23 cellular contexts compared by ENCODE assay signal in the genomic region with DNA sequence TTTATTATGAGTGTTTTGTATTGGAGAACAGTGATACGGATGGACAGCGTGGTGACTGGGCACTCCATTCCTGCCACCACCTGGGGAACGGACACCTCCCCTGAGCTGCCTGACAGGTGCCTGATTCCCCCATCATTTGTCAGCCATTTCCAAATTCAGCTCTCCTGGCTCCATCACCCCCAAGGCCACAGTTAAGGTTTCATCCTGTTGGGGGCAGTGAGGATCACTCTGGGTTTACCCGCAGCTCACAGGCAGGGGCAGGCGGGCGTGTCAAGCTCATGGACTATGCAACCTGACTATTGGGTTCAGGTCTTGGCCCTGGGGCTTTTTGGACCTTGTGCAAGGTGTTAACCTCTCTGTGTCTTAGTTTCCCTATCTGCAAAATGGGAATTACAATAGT.
A peak's percentile ranks its signal among the peaks of the same experiment; 100 is the strongest.
DNase-seq lines count a peak whose midpoint lies in the region; ATAC-seq and TF ChIP-seq lines count a peak whose summit lies in the region.
"Had no signal": no experiment of that assay in that cellular context is flagged by ENCODE, and none has a peak within 500 bp of the region (broad histone marks: within the 10 kb centered on the region; RNA-seq: fewer than 3 reads in every experiment).

No MANE protein-coding gene starts in this region.

- H3K36me3 ChIP-seq in OCI-LY1 (ENCODE audit: insufficient read depth, low read length) (peaks cover 4% of the 10 kb centered on the region; the same call in 1 of the 2 replicates), esophagus muscularis mucosa (no peaks in the 10 kb centered on the region)
- H3K36me3 ChIP-seq: cardiac muscle cell, pancreas, sigmoid colon, SJSA1 had no signal

- H3K4me1 ChIP-seq in H9 (ENCODE audit: insufficient read depth, low read length) (no peaks in the 10 kb centered on the region), OCI-LY1 (ENCODE audit: insufficient read depth, low read length, severe bottlenecking) (no peaks in the 10 kb centered on the region), foreskin keratinocyte (no peaks in the 10 kb centered on the region), esophagus muscularis mucosa (no peaks in the 10 kb centered on the region)
- H3K4me1 ChIP-seq: pancreas, sigmoid colon, SJSA1 had no signal

- intact Hi-C loops in esophagus muscularis mucosa (cut with DNase I), result no loop called here

- H3K9me3 ChIP-seq in H9 (ENCODE audit: control insufficient read depth, low read depth, low read length) (no peaks in the 10 kb centered on the region), OCI-LY1 (ENCODE audit: low read length) (no peaks in the 10 kb centered on the region), esophagus muscularis mucosa (no peaks in the 10 kb centered on the region)
- H3K9me3 ChIP-seq: pancreas, sigmoid colon, SJSA1 had no signal

- no peak overlapping the region for H2BK15ac ChIP-seq in H9 (ENCODE audit: low read depth, low read length)

- H3K36me3 Mint-ChIP-seq in H9 (ENCODE audit: insufficient read depth in 1 of 3, low read depth in 3 of 3), result no peaks in the 10 kb centered on the region
- H3K36me3 Mint-ChIP-seq: CD14-positive monocyte, natural killer cell had no signal

- TF ChIP-seq POLR2A in esophagus muscularis mucosa (IDR thresholded peaks at IDR 0.05; ENCODE audit: low read depth), result no peak

- TF ChIP-seq EP300 in esophagus muscularis mucosa (IDR thresholded peaks at IDR 0.05), result no peak

- H3K56ac ChIP-seq in H9 (ENCODE audit: insufficient read length, low read depth, low read length), result no peak overlapping the region

- H2BK5ac ChIP-seq in H9 (ENCODE audit: insufficient read length, low read length), result no peak overlapping the region

- no peak overlapping the region for H3T11ph ChIP-seq in H9 (ENCODE audit: low read length)

- H3K27ac ChIP-seq in H9 (ENCODE audit: insufficient read length, low read depth, low read length) (no peak overlapping the region), OCI-LY1 (ENCODE audit: low read depth, low read length, poor library complexity, severe bottlenecking) (no peak overlapping the region), foreskin keratinocyte (no peak overlapping the region), esophagus muscularis mucosa (replicated peaks in 1 of 4) (no peak overlapping the region)
- H3K27ac ChIP-seq: cardiac muscle cell, pancreas, PC-9, sigmoid colon, SJSA1 had no signal

- H4K20me1 ChIP-seq in H9 (ENCODE audit: control insufficient read depth, insufficient read depth, insufficient read length) (no peaks in the 10 kb centered on the region), OCI-LY1 (ENCODE audit: insufficient read depth, low read length) (no peaks in the 10 kb centered on the region)

- H3K9me3 Mint-ChIP-seq in H9, result no peaks in the 10 kb centered on the region
- H3K9me3 Mint-ChIP-seq: activated B cell treated with CpG ODN at 0.5 μM for 24 hours; activated CD4-positive, alpha-beta memory T cell treated with anti-CD3 and anti-CD28 coated beads, Interleukin-2, amount 10 ng/mL, durations not matched to agents 7 days and 5 days; activated naive CD4-positive, alpha-beta T cell treated with anti-CD3 and anti-CD28 coated beads for 36 hours; activated T-cell treated with anti-CD3 and anti-CD28 coated beads, Interleukin-2, amount 50 U/mL, for 24 hours; CD14-positive monocyte; natural killer cell had no signal

- no peak overlapping the region for H3K4ac ChIP-seq in H9 (ENCODE audit: low read depth, low read length)

- no peaks in the 10 kb centered on the region for H3K23me2 ChIP-seq in H9 (ENCODE audit: insufficient read length, low read depth, low read length, poor library complexity, severe bottlenecking)

- no peak overlapping the region for H3K9ac ChIP-seq in H9 (ENCODE audit: extremely low read depth, insufficient read length, low read length)
- H3K9ac ChIP-seq in OCI-LY1 (ENCODE audit: low read length), result no peak overlapping the region

- no peak overlapping the region for H3K23ac ChIP-seq in H9 (ENCODE audit: insufficient read length, low read depth, low read length)

- H3K4me3 Mint-ChIP-seq in H9, result no peak overlapping the region
- H3K4me3 Mint-ChIP-seq: activated B cell treated with CpG ODN at 0.5 μM for 24 hours; activated CD4-positive, alpha-beta memory T cell treated with anti-CD3 and anti-CD28 coated beads, Interleukin-2, amount 10 ng/mL, durations not matched to agents 7 days and 5 days; activated naive CD4-positive, alpha-beta T cell treated with anti-CD3 and anti-CD28 coated beads for 36 hours; activated T-cell treated with anti-CD3 and anti-CD28 coated beads, Interleukin-2, amount 50 U/mL, for 24 hours; CD14-positive monocyte; natural killer cell had no signal

- no peak overlapping the region for H3K18ac ChIP-seq in H9 (ENCODE audit: insufficient read length, low read depth, low read length)

- H2AFZ ChIP-seq in H9 (ENCODE audit: low read length) (no peak overlapping the region), OCI-LY1 (ENCODE audit: low read length) (no peak overlapping the region)
- H2AFZ ChIP-seq: PC-9 had no signal

- no peaks in the 10 kb centered on the region for H3F3A ChIP-seq in OCI-LY1 (ENCODE audit: insufficient read depth, low read length)

- H4K91ac ChIP-seq in H9 (ENCODE audit: insufficient read length, low read depth, low read length), result no peak overlapping the region

- no peak overlapping the region for H3K27ac Mint-ChIP-seq in H9
- H3K27ac Mint-ChIP-seq: activated B cell treated with CpG ODN at 0.5 μM for 24 hours; activated CD4-positive, alpha-beta memory T cell treated with anti-CD3 and anti-CD28 coated beads, Interleukin-2, amount 10 ng/mL, durations not matched to agents 7 days and 5 days; activated naive CD4-positive, alpha-beta T cell treated with anti-CD3 and anti-CD28 coated beads for 36 hours; activated T-cell treated with anti-CD3 and anti-CD28 coated beads, Interleukin-2, amount 50 U/mL, for 24 hours; CD14-positive monocyte; natural killer cell had no signal

- WGBS in H9 (ENCODE audit: extremely low coverage, insufficient read length, low lambda C conversion rate), result no CpG with 5 or more reads among the region's 6 CpGs
- WGBS in esophagus muscularis mucosa, result 88% methylated on average over 6 of the region's 6 CpGs

- no peak for ATAC-seq in foreskin keratinocyte
- ATAC-seq: natural killer cell, pancreas had no signal

- H4K5ac ChIP-seq in H9 (ENCODE audit: insufficient read length, low read depth, low read length), result no peak overlapping the region

- DNase-seq in 8988T (peak; percentile 31), H9 (peak; percentile 51), foreskin keratinocyte (no peak), NCI-H2081 (lab: John Stamatoyannopoulos, UW) (no peak), esophagus muscularis mucosa (ENCODE audit: extremely low spot score) (no peak), dedifferentiated amniotic fluid mesenchymal stem cell (ENCODE audit: extremely low spot score) (no peak), HuH-7.5 (ENCODE audit: low spot score) (no peak)
- DNase-seq: activated B cell treated with CpG ODN at 0.5 μM for 24 hours; activated CD4-positive, alpha-beta memory T cell treated with anti-CD3 and anti-CD28 coated beads, Interleukin-2, amount 10 ng/mL, durations not matched to agents 7 days and 5 days; activated naive CD4-positive, alpha-beta T cell treated with anti-CD3 and anti-CD28 coated beads for 36 hours; activated T-cell treated with anti-CD3 and anti-CD28 coated beads, Interleukin-2, amount 50 U/mL, for 24 hours; amygdala; foreskin melanocyte; natural killer cell; NCI-H1417 treated with DMSO at 0.1 percent for 48 hours; NCI-H526 treated with DMSO at 0.1 percent for 48 hours; pancreas; PC-9; sigmoid colon had no signal

- H3K14ac ChIP-seq in H9 (ENCODE audit: insufficient read depth, low read length), result no peak overlapping the region

- H3K79me2 ChIP-seq in H9 (ENCODE audit: insufficient read depth, low read length), result no peaks in the 10 kb centered on the region
- no peaks in the 10 kb centered on the region for H3K79me2 ChIP-seq in OCI-LY1 (ENCODE audit: insufficient read depth, low read length)

- H4K8ac ChIP-seq in H9 (replicated peaks; ENCODE audit: insufficient read length, low read depth, low read length), result no peak overlapping the region

- H3K27me3 Mint-ChIP-seq in H9 (ENCODE audit: low read depth), result no peaks in the 10 kb centered on the region; the same call in 1 of the 2 replicates
- H3K27me3 Mint-ChIP-seq: activated T-cell treated with anti-CD3 and anti-CD28 coated beads, Interleukin-2, amount 50 U/mL, for 24 hours had no signal

- H2BK12ac ChIP-seq in H9 (ENCODE audit: insufficient read length, low read depth, low read length), result no peak overlapping the region

- H3K4me3 ChIP-seq in OCI-LY1 (ENCODE audit: low read depth, low read length, poor library complexity, severe bottlenecking) (no peak overlapping the region), esophagus muscularis mucosa (no peak overlapping the region)
- H3K4me3 ChIP-seq: cardiac muscle cell, pancreas, PC-9, sigmoid colon, SJSA1 had no signal

- no peaks in the 10 kb centered on the region for H3K79me1 ChIP-seq in H9 (ENCODE audit: insufficient read depth, low read depth, low read length, poor library complexity, severe bottlenecking)

- H3K9me2 ChIP-seq in OCI-LY1 (ENCODE audit: low read depth, low read length), result no peaks in the 10 kb centered on the region

- H2AK5ac ChIP-seq in H9 (ENCODE audit: insufficient read length, low read length), result no peak overlapping the region

- H3K4me1 Mint-ChIP-seq in H9, result peaks cover 0 to 3% of the 10 kb centered on the region in 2 experiments; a peak in 2 of 4 replicates
- H3K4me1 Mint-ChIP-seq: activated B cell treated with CpG ODN at 0.5 μM for 24 hours, CD14-positive monocyte, natural killer cell had no signal

- no peak overlapping the region for H2BK20ac ChIP-seq in H9 (ENCODE audit: low read depth, low read length, poor library complexity, severe bottlenecking)

- no peaks in the 10 kb centered on the region for H3K27me3 ChIP-seq in H9 (ENCODE audit: insufficient read depth, low read length)
- H3K27me3 ChIP-seq in OCI-LY1 (ENCODE audit: insufficient read depth, low read length), result no peaks in the 10 kb centered on the region
- H3K27me3 ChIP-seq in foreskin keratinocyte, result peaks cover 27% of the 10 kb centered on the region
- H3K27me3 ChIP-seq in esophagus muscularis mucosa, result peaks cover 0 to 28% (median 0%) of the 10 kb centered on the region in 4 donors
- H3K27me3 ChIP-seq: cardiac muscle cell, pancreas, sigmoid colon had no signal

- H3K4me2 ChIP-seq in H9 (ENCODE audit: insufficient read depth, insufficient read length, low read length) (no peak overlapping the region), OCI-LY1 (ENCODE audit: low read length) (no peak overlapping the region)
- H3K4me2 ChIP-seq: PC-9 had no signal

- no peak overlapping the region for H2BK120ac ChIP-seq in H9 (ENCODE audit: low read depth, low read length, poor library complexity, severe bottlenecking)

- TF ChIP-seq CTCF in H9 (conservative IDR thresholded peaks at IDR 0.05), result peak; percentile 54
- peak; percentile 43; the same call in 1 of the 2 replicates for TF ChIP-seq CTCF in OCI-LY1 (IDR thresholded peaks at IDR 0.05; ENCODE audit: low read length)
- TF ChIP-seq CTCF in foreskin keratinocyte (conservative IDR thresholded peaks at IDR 0.05), result peak; percentile 15
- no peak for TF ChIP-seq CTCF in esophagus muscularis mucosa (IDR thresholded peaks at IDR 0.05)

Comparison
In these comparisons a context has a peak if more than half of its experiments do, and no peak if none do; other contexts are left out.
1. DNase-seq: peak in 8988T (single experiment) and H9 (single experiment); none in foreskin keratinocyte (0 of 2), NCI-H2081 (0 of 2), esophagus muscularis mucosa (single experiment), dedifferentiated amniotic fluid mesenchymal stem cell (single experiment) and HuH-7.5 (single experiment).
2. CTCF ChIP-seq: peak in H9 (single experiment), OCI-LY1 (single experiment) and foreskin keratinocyte (single experiment); none in esophagus muscularis mucosa (0 of 3).